In genomic region chr17:28280826-28281225, GRCh38 we compare ENCODE assay signal across 22 cellular contexts. TPM values are rescaled to one million over a fixed set of nuclear protein-coding genes. Genes with fewer than 3 reads are reported as not detected.
DNase-seq lines count a peak whose midpoint lies in the region; ATAC-seq, FAIRE-seq and TF ChIP-seq lines count a peak whose summit lies in the region.
"Had no signal": no experiment of that assay in that cellular context is flagged by ENCODE, and none has a peak within 500 bp of the region (broad histone marks: within the 10 kb centered on the region; RNA-seq: fewer than 3 reads in every experiment).

No MANE protein-coding gene starts in this region.

- H2BK20ac ChIP-seq in IMR-90 (ENCODE audit: low read depth, low read length): peak overlapping the region; percentile 53; the same call in 1 of the 2 replicates

- no peaks in the 10 kb centered on the region for H3K9me1 ChIP-seq in IMR-90 (ENCODE audit: insufficient read depth, low read length)

- TF ChIP-seq RAD21 in A549 (conservative IDR thresholded peaks at IDR 0.05 in 1 of 2, IDR thresholded peaks at IDR 0.05 in 1 of 2) (no peak), IMR-90 (IDR thresholded peaks at IDR 0.05; ENCODE audit: low read length) (no peak)

- H3K36me3 ChIP-seq in IMR-90 (ENCODE audit: control insufficient read depth, insufficient read depth, low read length) (no peaks in the 10 kb centered on the region), mesenchymal stem cell (ENCODE audit: control insufficient read depth in 1 of 2, insufficient read depth in 2 of 2, low read depth in 1 of 2, low read length in 2 of 2) (no peaks in the 10 kb centered on the region)
- H3K36me3 ChIP-seq: BLaER1 treated with 17β-estradiol and CSF1 and Interleukin-3, amounts not matched to agents 10 nM and 100 nM had no signal

- peak; percentile 36 for FAIRE-seq in A549 (lab: Jason Lieb, UNC)
- FAIRE-seq: A204.1, D721Med, G401.6, GM12891, GM19239 had no signal

- H2BK120ac ChIP-seq in IMR-90 (ENCODE audit: low read depth, low read length) (peak overlapping the region; percentile 64; the same call in 1 of the 2 replicates), mesenchymal stem cell (ENCODE audit: low read depth, low read length) (no peak overlapping the region)

- DNase-seq in A549 (ENCODE audit: low read depth in 1 of 2, low spot score in 1 of 2) (no peak), IMR-90 (no peak), mesenchymal stem cell (no peak), NCI-H446 treated with DMSO at 0.1 percent for 48 hours (lab: John Stamatoyannopoulos, UW) (no peak)
- no peak for DNase-seq in activated CD4-positive, alpha-beta memory T cell treated with anti-CD3 and anti-CD28 coated beads, Interleukin-2, amount 10 ng/mL, durations not matched to agents 7 days and 5 days
- DNase-seq: 8988T; AML-193; Caco-2; Calu3; CD4-positive, alpha-beta T cell; DMS79 treated with DMSO at 0.1 percent for 48 hours; GF-D8 had no signal

- H3K27ac ChIP-seq in A549 (peak overlapping the region in 1 of 2 experiments; percentile 63; a peak in 4 of 6 replicates), IMR-90 (ENCODE audit: insufficient read depth, low read length) (no peak overlapping the region), mesenchymal stem cell (ENCODE audit: low read length, poor library complexity, severe bottlenecking) (no peak overlapping the region)
- H3K27ac ChIP-seq: BLaER1 treated with 17β-estradiol and CSF1 and Interleukin-3, amounts not matched to agents 10 nM and 100 nM; C4-2B had no signal

- H2AK5ac ChIP-seq in IMR-90 (ENCODE audit: low read depth, low read length) (0 out of 2 replicates have a peak overlapping the region, but pooled peaks have one; percentile 13), mesenchymal stem cell (ENCODE audit: low read length, severe bottlenecking) (peak overlapping the region; percentile 68)

- no peaks in the 10 kb centered on the region for H3K9me3 ChIP-seq in A549
- H3K9me3 ChIP-seq in IMR-90 (ENCODE audit: control insufficient read depth, insufficient read depth, low read length): no peaks in the 10 kb centered on the region
- no peaks in the 10 kb centered on the region for H3K9me3 ChIP-seq in mesenchymal stem cell (ENCODE audit: control insufficient read depth, low read length)
- H3K9me3 ChIP-seq: BLaER1 treated with 17β-estradiol and CSF1 and Interleukin-3, amounts not matched to agents 10 nM and 100 nM; Caco-2 had no signal

- H3K4ac ChIP-seq in IMR-90 (ENCODE audit: low read depth, low read length) (no peak overlapping the region; the same call in 1 of the 2 replicates), mesenchymal stem cell (ENCODE audit: low read depth in 1 of 2, low read length in 2 of 2) (no peak overlapping the region)

- no peak overlapping the region for H3K14ac ChIP-seq in IMR-90 (replicated peaks; ENCODE audit: low read depth, low read length)
- no peak overlapping the region for H3K14ac ChIP-seq in mesenchymal stem cell (ENCODE audit: low read length in 2 of 2)

- TF ChIP-seq CTCF in A549 (IDR thresholded peaks at IDR 0.05) (no peak), IMR-90 (conservative IDR thresholded peaks at IDR 0.05; ENCODE audit: low read depth, low read length) (no peak)

- POLR2A ChIA-PET in A549 (lab: Yijun Ruan, JAX): interaction anchor here (0.7 kb wide), 1 partner anchor 77 kb away, joined by 3 read pairs; the partner anchor contains the start of gene POLDIP2
- POLR2A ChIA-PET in IMR-90 (lab: Charles Lee; ENCODE audit: unreplicated experiment): no interaction called here
- POLR2A ChIA-PET in activated CD4-positive, alpha-beta memory T cell treated with anti-CD3 and anti-CD28 coated beads, Interleukin-2, amount 10 ng/mL, durations not matched to agents 7 days and 5 days (lab: Charles Lee): no interaction called here

- H2AK9ac ChIP-seq in IMR-90 (replicated peaks; ENCODE audit: low read depth, low read length, poor library complexity): no peak overlapping the region

- H3K4me1 Mint-ChIP-seq in activated CD4-positive, alpha-beta memory T cell treated with anti-CD3 and anti-CD28 coated beads, Interleukin-2, amount 10 ng/mL, durations not matched to agents 7 days and 5 days: peaks cover 13% of the 10 kb centered on the region

- no peak overlapping the region for H4K5ac ChIP-seq in IMR-90 (ENCODE audit: low read depth, low read length)

- no TSS peak for BruUV-seq in IMR-90 (replicated peaks; lab: Mats Ljungman, UMichigan)

- no peaks in the 10 kb centered on the region for H3K79me1 ChIP-seq in IMR-90 (ENCODE audit: low read depth in 1 of 2, low read length in 2 of 2)
- H3K79me1 ChIP-seq in mesenchymal stem cell (replicated peaks; ENCODE audit: low read length, poor library complexity, severe bottlenecking): no peaks in the 10 kb centered on the region

- ATAC-seq in A549 (no peak), IMR-90 (ENCODE audit: low read depth) (no peak), GM21529 (IDR thresholded peaks at IDR 0.05; ENCODE audit: unreplicated experiment) (no peak)
- ATAC-seq: CD8-positive, alpha-beta T cell had no signal

- peaks cover 56% of the 10 kb centered on the region for H3K27me3 Mint-ChIP-seq in activated CD4-positive, alpha-beta memory T cell treated with anti-CD3 and anti-CD28 coated beads, Interleukin-2, amount 10 ng/mL, durations not matched to agents 7 days and 5 days

- H4K8ac ChIP-seq in IMR-90 (ENCODE audit: low read depth in 2 of 2, low read length in 2 of 2) (peak overlapping the region in 1 of 2 experiments; percentile 39; a peak in 1 of 4 replicates), mesenchymal stem cell (ENCODE audit: low read length) (no peak overlapping the region)

- H3K23ac ChIP-seq in IMR-90 (ENCODE audit: low read depth, low read length) (no peak overlapping the region), mesenchymal stem cell (ENCODE audit: low read length in 2 of 2) (no peak overlapping the region)

- no peak overlapping the region for H3K4me3 Mint-ChIP-seq in activated CD4-positive, alpha-beta memory T cell treated with anti-CD3 and anti-CD28 coated beads, Interleukin-2, amount 10 ng/mL, durations not matched to agents 7 days and 5 days
- H3K4me3 Mint-ChIP-seq: B cell; CD4-positive, alpha-beta T cell; CD8-positive, alpha-beta T cell had no signal

- no peak overlapping the region for H3K27ac Mint-ChIP-seq in activated CD4-positive, alpha-beta memory T cell treated with anti-CD3 and anti-CD28 coated beads, Interleukin-2, amount 10 ng/mL, durations not matched to agents 7 days and 5 days
- H3K27ac Mint-ChIP-seq: B cell; CD4-positive, alpha-beta T cell; CD8-positive, alpha-beta T cell had no signal

- 95% methylated on average over 3 of the region's 3 CpGs for WGBS in A549 (ENCODE audit: missing lambda C conversion rate)
- WGBS in IMR-90 (ENCODE audit: extremely low coverage in 2 of 2, insufficient read length in 1 of 2), 2 experiments: no CpG with 5 or more reads among the region's 3 CpGs
- 94% methylated on average over 2 of the region's 3 CpGs for WGBS in mesenchymal stem cell

- H2BK15ac ChIP-seq in IMR-90 (ENCODE audit: low read depth, low read length) (peak overlapping the region; percentile 58; the same call in 1 of the 3 replicates), mesenchymal stem cell (ENCODE audit: low read depth, poor library complexity, severe bottlenecking) (no peak overlapping the region)

- no peak overlapping the region; the same call in 1 of the 2 replicates for H3K56ac ChIP-seq in IMR-90 (ENCODE audit: extremely low read depth, insufficient read depth, low read length)

- H4K91ac ChIP-seq in IMR-90 (ENCODE audit: insufficient read depth, low read depth, low read length) (no peak overlapping the region), mesenchymal stem cell (ENCODE audit: low read length) (no peak overlapping the region)

- peaks cover 20% of the 10 kb centered on the region for H3K4me1 ChIP-seq in A549
- H3K4me1 ChIP-seq in IMR-90 (ENCODE audit: control insufficient read depth, insufficient read depth, low read length): peaks cover 9% of the 10 kb centered on the region
- H3K4me1 ChIP-seq in mesenchymal stem cell (ENCODE audit: control insufficient read depth, insufficient read depth, low read depth, low read length): peaks cover 9% of the 10 kb centered on the region

- TF ChIP-seq EP300 in A549 (IDR thresholded peaks at IDR 0.05): no peak

- dilution Hi-C loops in IMR-90 (cut with HindIII; ENCODE audit: low sequenced_read_pairs, unreplicated experiment): no loop called here

- H4K20me1 ChIP-seq in IMR-90 (ENCODE audit: insufficient read depth, low read length): no peaks in the 10 kb centered on the region

- peak overlapping the region in 1 of 2 experiments; percentile 86 for H2BK12ac ChIP-seq in mesenchymal stem cell (ENCODE audit: low read length in 2 of 2)

- H3K4me3 ChIP-seq in A549 (no peak overlapping the region), IMR-90 (ENCODE audit: insufficient read depth, low read depth, low read length) (no peak overlapping the region), mesenchymal stem cell (ENCODE audit: insufficient read depth in 1 of 2, low read depth in 1 of 2, low read length in 2 of 2) (no peak overlapping the region)
- H3K4me3 ChIP-seq: BLaER1 treated with 17β-estradiol and CSF1 and Interleukin-3, amounts not matched to agents 10 nM and 100 nM had no signal

- CTCF ChIA-PET in A549 (lab: Yijun Ruan, JAX) (interaction anchor here (0.6 to 1.8 kb wide), 6 partner anchors 10 to 58 kb away, joined by 3 to 18 read pairs (median 4); partner anchors contain the start of gene TMEM97), IMR-90 (lab: Yijun Ruan, JAX) (interaction anchor here (1.4 kb wide), 1 partner anchor 13 kb away, joined by 3 read pairs; no protein-coding TSS in a partner anchor)
- CTCF ChIA-PET in activated CD4-positive, alpha-beta memory T cell treated with anti-CD3 and anti-CD28 coated beads, Interleukin-2, amount 10 ng/mL, durations not matched to agents 7 days and 5 days (lab: Charles Lee): interaction anchor here (0.9 kb wide), 1 partner anchor 15 kb away, joined by 3 read pairs; no protein-coding TSS in a partner anchor

- TF ChIP-seq POLR2A in A549 (IDR thresholded peaks at IDR 0.05; ENCODE audit: low read length) (no peak), IMR-90 (IDR thresholded peaks at IDR 0.05; ENCODE audit: low read depth, low read length) (no peak)

- H3K27me3 ChIP-seq in IMR-90 (ENCODE audit: control insufficient read depth, insufficient read depth, low read length) (peaks cover 3% of the 10 kb centered on the region; the same call in 1 of the 2 replicates), mesenchymal stem cell (ENCODE audit: control insufficient read depth in 1 of 2, insufficient read depth in 1 of 2, low read length in 2 of 2) (no peaks in the 10 kb centered on the region)

- no peaks in the 10 kb centered on the region for H3K9me3 Mint-ChIP-seq in activated CD4-positive, alpha-beta memory T cell treated with anti-CD3 and anti-CD28 coated beads, Interleukin-2, amount 10 ng/mL, durations not matched to agents 7 days and 5 days
- H3K9me3 Mint-ChIP-seq: CD4-positive, alpha-beta T cell; CD8-positive, alpha-beta T cell had no signal

- intact Hi-C loops in IMR-90 (cut with micrococcal nuclease): no loop called here

- H2BK5ac ChIP-seq in IMR-90 (ENCODE audit: low read depth, low read length, poor library complexity, severe bottlenecking) (no peak overlapping the region), mesenchymal stem cell (ENCODE audit: low read depth, low read length, poor library complexity, severe bottlenecking) (no peak overlapping the region)

- no peak overlapping the region for H3K4me2 ChIP-seq in A549
- no peak overlapping the region for H3K4me2 ChIP-seq in IMR-90 (ENCODE audit: low read depth, low read length)
- no peak overlapping the region for H3K4me2 ChIP-seq in mesenchymal stem cell (ENCODE audit: low read length, poor library complexity, severe bottlenecking)
- H3K4me2 ChIP-seq: BLaER1 treated with 17β-estradiol and CSF1 and Interleukin-3, amounts not matched to agents 10 nM and 100 nM had no signal

- H2AFZ ChIP-seq in IMR-90 (replicated peaks; ENCODE audit: low read length, poor library complexity) (no peak overlapping the region), mesenchymal stem cell (ENCODE audit: low read depth, low read length) (no peak overlapping the region)

- in situ Hi-C loops in IMR-90 (cut with MboI; ENCODE audit: low sequenced_read_pairs): no loop called here

- peaks cover 3% of the 10 kb centered on the region for H3K36me3 Mint-ChIP-seq in activated CD4-positive, alpha-beta memory T cell treated with anti-CD3 and anti-CD28 coated beads, Interleukin-2, amount 10 ng/mL, durations not matched to agents 7 days and 5 days (ENCODE audit: low read depth)
- H3K36me3 Mint-ChIP-seq: CD8-positive, alpha-beta T cell had no signal

- no peak overlapping the region for H3K9ac ChIP-seq in IMR-90 (ENCODE audit: low read depth, low read length)
- H3K9ac ChIP-seq in mesenchymal stem cell (ENCODE audit: low read length): no peak overlapping the region
- H3K9ac ChIP-seq: BLaER1 treated with 17β-estradiol and CSF1 and Interleukin-3, amounts not matched to agents 10 nM and 100 nM had no signal

- peak overlapping the region; percentile 35; the same call in 1 of the 2 replicates for H3K18ac ChIP-seq in IMR-90 (ENCODE audit: low read depth, low read length)
- peak overlapping the region; percentile 54 to 79 for H3K18ac ChIP-seq in mesenchymal stem cell (ENCODE audit: low read depth in 1 of 2, low read length in 2 of 2)

RNA-seq across cellular contexts. Expression of gene TMEM97, which starts 38.2 kb away (rescaled TPM):
- polyA plus RNA-seq in A549 (2011; rRNA removed) (90.9 and 98.7 TPM in 2 replicates), A549 (2017; fragmentation: RNase III; extraction: RNeasy Plus Mini Kit Qiagen cat#74134 plus additional on column Dnase treatment) (65.0 to 75.6 TPM (median 70.2 TPM) in 3 replicates), IMR-90 (2012; rRNA removed) (10.4 and 12.3 TPM in 2 replicates)
- 39.8 and 43.6 TPM in 2 replicates for polyA plus RNA-seq in A549 (2012; cell fraction: cytosol; rRNA removed)
- 18.3 and 28.7 TPM in 2 replicates for polyA plus RNA-seq in A549 (2012; cell fraction: nucleus; rRNA removed)
- 58.8 and 66.0 TPM in 2 replicates for polyA minus RNA-seq in A549 (2011; rRNA and poly(A)+ RNA removed)
- total RNA-seq in IMR-90 (2012; rRNA removed): 21.3 and 23.1 TPM in 2 replicates
- polyA plus RNA-seq in IMR-90 (2012; cell fraction: cytosol; rRNA removed): 5.1 and 8.9 TPM in 2 replicates
- polyA plus RNA-seq in IMR-90 (2012; cell fraction: nucleus; rRNA removed; ENCODE audit: low replicate concordance): 1.6 and 2.6 TPM in 2 replicates
- polyA plus RNA-seq in mesenchymal stem cell (2013, experiment 1 of 2): 174 TPM
- 170 TPM for polyA plus RNA-seq in mesenchymal stem cell (2013, experiment 2 of 2)
- total RNA-seq in activated CD4-positive, alpha-beta memory T cell treated with anti-CD3 and anti-CD28 coated beads, Interleukin-2, amount 10 ng/mL, durations not matched to agents 7 days and 5 days: 10 to 100 TPM; 23.3 to 26.6 TPM

RNA-seq across cellular contexts. Expression of gene IFT20, which starts 54.4 kb away (rescaled TPM):
- polyA plus RNA-seq in A549 (2011; rRNA removed) (58.7 and 72.1 TPM in 2 replicates), A549 (2017; fragmentation: RNase III; extraction: RNeasy Plus Mini Kit Qiagen cat#74134 plus additional on column Dnase treatment) (53.8 to 57.4 TPM (median 56.8 TPM) in 3 replicates), IMR-90 (2012; rRNA removed) (40.0 and 46.3 TPM in 2 replicates)
- polyA plus RNA-seq in A549 (2012; cell fraction: cytosol; rRNA removed): 49.7 and 52.2 TPM in 2 replicates
- 36.8 and 43.6 TPM in 2 replicates for polyA plus RNA-seq in A549 (2012; cell fraction: nucleus; rRNA removed)
- polyA minus RNA-seq in A549 (2011; rRNA and poly(A)+ RNA removed): 15.0 and 17.0 TPM in 2 replicates
- total RNA-seq in IMR-90 (2012; rRNA removed): 25.5 and 37.8 TPM in 2 replicates
- 30.3 and 41.1 TPM in 2 replicates for polyA plus RNA-seq in IMR-90 (2012; cell fraction: cytosol; rRNA removed)
- polyA plus RNA-seq in IMR-90 (2012; cell fraction: nucleus; rRNA removed; ENCODE audit: low replicate concordance): 84.5 and 162 TPM in 2 replicates
- 71.7 TPM for polyA plus RNA-seq in mesenchymal stem cell (2013, experiment 1 of 2)
- polyA plus RNA-seq in mesenchymal stem cell (2013, experiment 2 of 2): 73.0 TPM
- total RNA-seq in activated CD4-positive, alpha-beta memory T cell treated with anti-CD3 and anti-CD28 coated beads, Interleukin-2, amount 10 ng/mL, durations not matched to agents 7 days and 5 days: 10 to 100 TPM; 22.2 to 25.7 TPM

RNA-seq across cellular contexts. Expression of gene TNFAIP1, which starts 54.7 kb away (rescaled TPM):
- polyA plus RNA-seq in A549 (2011; rRNA removed): 66.2 and 68.3 TPM in 2 replicates
- 56.9 and 65.0 TPM in 2 replicates for polyA plus RNA-seq in A549 (2012; cell fraction: cytosol; rRNA removed)
- polyA plus RNA-seq in A549 (2012; cell fraction: nucleus; rRNA removed): 59.9 and 77.4 TPM in 2 replicates
- polyA plus RNA-seq in A549 (2017; fragmentation: RNase III; extraction: RNeasy Plus Mini Kit Qiagen cat#74134 plus additional on column Dnase treatment): 37.4 to 38.8 TPM (median 37.4 TPM) in 3 replicates
- 110 and 120 TPM in 2 replicates for polyA minus RNA-seq in A549 (2011; rRNA and poly(A)+ RNA removed)
- 45.3 and 49.1 TPM in 2 replicates for total RNA-seq in IMR-90 (2012; rRNA removed)
- 62.9 and 75.9 TPM in 2 replicates for polyA plus RNA-seq in IMR-90 (2012; rRNA removed)
- 34.5 and 53.3 TPM in 2 replicates for polyA plus RNA-seq in IMR-90 (2012; cell fraction: cytosol; rRNA removed)
- 93.6 and 106 TPM in 2 replicates for polyA plus RNA-seq in IMR-90 (2012; cell fraction: nucleus; rRNA removed; ENCODE audit: low replicate concordance)
- 49.4 TPM for polyA plus RNA-seq in mesenchymal stem cell (2013, experiment 1 of 2)
- 49.9 TPM for polyA plus RNA-seq in mesenchymal stem cell (2013, experiment 2 of 2)
- total RNA-seq in activated CD4-positive, alpha-beta memory T cell treated with anti-CD3 and anti-CD28 coated beads, Interleukin-2, amount 10 ng/mL, durations not matched to agents 7 days and 5 days: 10 to 100 TPM; 25.2 to 26.5 TPM
